7 cellular contexts compared by ENCODE assay signal in the genomic region with DNA sequence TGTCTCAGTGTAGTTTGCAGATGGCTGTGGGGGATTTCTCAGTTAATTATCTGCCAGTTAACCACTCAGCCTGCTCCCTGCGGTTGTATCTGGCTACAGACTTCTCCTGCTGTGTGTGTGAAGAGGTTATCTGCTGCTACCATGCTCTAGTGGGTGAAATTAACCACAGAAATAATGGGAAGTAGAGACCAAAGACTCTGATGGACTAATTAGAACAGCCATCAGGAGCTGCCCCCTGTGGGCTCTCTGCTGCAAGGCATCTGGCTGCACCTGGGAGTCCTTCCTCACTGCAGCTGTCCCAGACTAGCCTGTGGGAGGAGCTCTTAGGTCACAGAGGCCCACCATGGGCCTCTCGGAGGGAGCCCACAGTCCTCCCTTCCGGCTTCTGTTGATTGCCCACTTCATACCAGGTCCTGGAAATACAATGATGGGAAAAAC.
DNase-seq lines count a peak whose midpoint lies in the region; ATAC-seq and TF ChIP-seq lines count a peak whose summit lies in the region.

No MANE protein-coding gene starts in this region.

- WGBS in suprapubic skin: 72% methylated on average over 3 of the region's 3 CpGs

- H3K27ac ChIP-seq in Peyer's patch (no peak overlapping the region), suprapubic skin (no peak overlapping the region)

- no peak for TF ChIP-seq EP300 in suprapubic skin (IDR thresholded peaks at IDR 0.05)

- DNase-seq in HK-2 (ENCODE audit: unreplicated experiment): peak; percentile 45
- peak; percentile 46 for DNase-seq in SK-N-DZ (ENCODE audit: low spot score)
- no peak for DNase-seq in left lobe of liver (ENCODE audit: low spot score)
- DNase-seq in Peyer's patch: no peak
- no peak for DNase-seq in NCI-H2029 (lab: John Stamatoyannopoulos, UW)
- DNase-seq in suprapubic skin (ENCODE audit: low spot score in 2 of 2): no peak

- H3K4me3 ChIP-seq in Peyer's patch (no peak overlapping the region), suprapubic skin (no peak overlapping the region)

- H3K27me3 ChIP-seq in Peyer's patch (no peaks in the 10 kb centered on the region), suprapubic skin (no peaks in the 10 kb centered on the region)

- ATAC-seq in GM18868 (IDR thresholded peaks at IDR 0.05; ENCODE audit: unreplicated experiment) (peak; percentile 49), left lobe of liver (peak; percentile 53)

- H3K9me3 ChIP-seq in Peyer's patch (no peaks in the 10 kb centered on the region), suprapubic skin (no peaks in the 10 kb centered on the region)

- TF ChIP-seq CTCF in Peyer's patch (IDR thresholded peaks at IDR 0.05) (no peak), suprapubic skin (IDR thresholded peaks at IDR 0.05) (no peak)

- no peaks in the 10 kb centered on the region for H3K36me3 ChIP-seq in Peyer's patch
- no peaks in the 10 kb centered on the region for H3K36me3 ChIP-seq in suprapubic skin

- H3K4me1 ChIP-seq in Peyer's patch (peaks cover 0 to 7% (median 0%) of the 10 kb centered on the region in 4 donors), suprapubic skin (no peaks in the 10 kb centered on the region)

- no peak for TF ChIP-seq POLR2A in Peyer's patch (IDR thresholded peaks at IDR 0.05)
- no peak for TF ChIP-seq POLR2A in suprapubic skin (IDR thresholded peaks at IDR 0.05)

Comparison
In these comparisons a context has a peak if more than half of its experiments do, and no peak if none do; other contexts are left out.
1. DNase-seq: peak in HK-2 (single experiment) and SK-N-DZ (single experiment); none in left lobe of liver (single experiment), Peyer's patch (0 of 3), NCI-H2029 (single experiment) and suprapubic skin (0 of 2).